In the genomic region with DNA sequence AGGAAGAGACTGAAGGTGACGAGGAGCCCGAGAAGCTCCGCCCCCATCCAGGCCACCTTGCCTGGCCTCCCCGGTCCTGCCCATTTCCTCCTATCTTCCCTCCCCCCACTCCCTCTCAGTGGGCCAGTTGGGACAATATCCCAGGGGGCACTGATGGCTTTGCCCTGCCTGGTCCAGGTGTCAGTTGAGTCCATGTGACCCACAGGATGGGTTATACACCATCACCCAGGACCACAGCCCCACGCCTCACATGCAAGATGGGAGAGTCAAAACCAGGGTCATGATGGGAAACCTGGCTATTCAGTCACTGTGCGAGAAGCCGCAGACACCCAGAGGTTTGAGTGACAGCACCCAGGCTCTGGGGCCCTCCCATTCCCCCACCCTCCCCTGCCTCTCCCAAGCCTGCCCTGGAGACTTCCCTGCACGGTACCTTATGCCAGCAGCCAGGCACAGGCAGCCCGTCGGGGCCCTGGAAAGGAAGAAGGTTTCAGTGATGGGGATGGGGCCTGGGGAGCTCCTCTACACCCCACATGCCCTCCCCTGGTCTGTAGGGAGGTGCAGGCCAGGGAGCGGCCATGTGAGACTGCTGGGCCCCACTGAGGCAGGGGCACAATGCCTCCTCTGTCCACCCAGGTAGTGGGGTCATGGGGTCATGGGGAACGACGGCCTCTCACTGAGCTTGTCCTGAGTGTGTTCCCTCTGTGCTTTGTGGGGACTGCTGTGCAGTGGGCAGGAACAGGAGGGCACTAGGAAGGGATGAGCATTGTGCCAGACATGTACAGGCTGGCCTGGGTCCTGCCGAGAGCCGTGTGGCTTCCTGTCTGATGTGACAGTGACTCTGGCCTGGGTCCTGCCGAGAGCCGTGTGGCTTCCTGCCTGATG, we compare ENCODE assay signal across 10 cellular contexts. TPM values are rescaled to one million over a fixed set of nuclear protein-coding genes. Genes with fewer than 3 reads are reported as not detected.
DNase-seq lines count a peak whose midpoint lies in the region; ATAC-seq and TF ChIP-seq lines count a peak whose summit lies in the region.
"Had no signal": no experiment of that assay in that cellular context is flagged by ENCODE, and none has a peak within 500 bp of the region (broad histone marks: within the 10 kb centered on the region; RNA-seq: fewer than 3 reads in every experiment).

No MANE protein-coding gene starts in this region.

- in situ Hi-C loops in gastrocnemius medialis (cut with MboI; ENCODE audit: low sequenced_read_pairs in 4 of 4), result no loop called here
- in situ Hi-C loops in KBM-7 (cut with MboI; ENCODE audit: low pct_unique_long_range_greater_than_20kb, low sequenced_read_pairs), result no loop called here

- TF ChIP-seq CTCF in GM12865 (IDR thresholded peaks at IDR 0.05; ENCODE audit: insufficient read depth, low read depth, low read length, missing control alignments) (no peak), gastrocnemius medialis (IDR thresholded peaks at IDR 0.05 in 4 of 5, conservative IDR thresholded peaks at IDR 0.05 in 1 of 5) (no peak)

- TF ChIP-seq POLR2A in gastrocnemius medialis (IDR thresholded peaks at IDR 0.05), result no peak

- H3K36me3 ChIP-seq in duodenal mucosa (ENCODE audit: control insufficient read depth in 1 of 2, insufficient read depth in 2 of 2, low read length in 2 of 2), result no peaks in the 10 kb centered on the region
- H3K36me3 ChIP-seq in gastrocnemius medialis, result no peaks in the 10 kb centered on the region

- ATAC-seq in gastrocnemius medialis (no peak), GM19351 (IDR thresholded peaks at IDR 0.05; ENCODE audit: unreplicated experiment) (no peak)

- H3K9ac ChIP-seq in duodenal mucosa (ENCODE audit: low read depth in 1 of 2, low read length in 2 of 2), result peak overlapping the region in 1 of 2 donors; percentile 15

- intact Hi-C loops in gastrocnemius medialis (cut with DNase I; ENCODE audit: low total_unique reads), result loop anchor here (5.0 to 10.0 kb wide), 3 partner anchors 117 to 1316 kb away; partner anchors contain the start of gene RUFY1

- H3K27me3 ChIP-seq in duodenal mucosa (ENCODE audit: control insufficient read depth in 1 of 2, insufficient read depth in 2 of 2, low read length in 2 of 2), result no peaks in the 10 kb centered on the region
- no peaks in the 10 kb centered on the region for H3K27me3 ChIP-seq in gastrocnemius medialis

- peak overlapping the region; percentile 75 for H3K27ac ChIP-seq in duodenal mucosa (ENCODE audit: low read depth, low read length)
- peak overlapping the region; percentile 86 to 94 (median 92) for H3K27ac ChIP-seq in gastrocnemius medialis

- DNase-seq in GM12865 (ENCODE audit: low read depth), result peak; percentile 52
- DNase-seq in MV-4-11 (lab: John Stamatoyannopoulos, UW), result peak; percentile 12
- peak in 1 of 2 donors; percentile 50 for DNase-seq in gastrocnemius medialis
- DNase-seq in hypothalamus (lab: John Stamatoyannopoulos, UW), result no peak
- DNase-seq in KBM-7, result no peak
- DNase-seq: effector CD8-positive, alpha-beta T cell; HFFc6 had no signal

- H3K9me3 ChIP-seq in duodenal mucosa (ENCODE audit: control insufficient read depth in 1 of 2, low read length in 2 of 2) (no peaks in the 10 kb centered on the region), gastrocnemius medialis (no peaks in the 10 kb centered on the region)

- H3K4me3 ChIP-seq in GM12865 (ENCODE audit: low read depth, low read length) (peak overlapping the region; percentile 33), duodenal mucosa (ENCODE audit: low read depth in 1 of 2, low read length in 2 of 2) (no peak overlapping the region), gastrocnemius medialis (no peak overlapping the region)

- peaks cover 31 to 42% of the 10 kb centered on the region in 2 donors for H3K4me1 ChIP-seq in duodenal mucosa (ENCODE audit: control insufficient read depth in 1 of 2, insufficient read depth in 2 of 2, low read length in 2 of 2)
- H3K4me1 ChIP-seq in gastrocnemius medialis, result peaks cover 37 to 53% of the 10 kb centered on the region in 2 donors

RNA-seq across cellular contexts. Expression of gene PHYKPL, which starts 6.3 kb away (rescaled TPM):
- total RNA-seq in gastrocnemius medialis, result 10 to 100 TPM; 25.0 to 54.6 (median 33.7) TPM

RNA-seq across cellular contexts. Expression of gene HNRNPAB, which starts 34.6 kb away (rescaled TPM):
- 100 to 1,000 TPM in 2 of 4 donors, 10 to 100 TPM in 2; 84.2 to 117 (median 106) TPM for total RNA-seq in gastrocnemius medialis

RNA-seq across cellular contexts. Expression of gene GMCL2, which starts 51.8 kb away (rescaled TPM):
- total RNA-seq in gastrocnemius medialis, result not detected
- total RNA-seq: HFFc6, osteocyte had no signal

Comparison
In these comparisons a context has a peak if more than half of its experiments do, and no peak if none do; other contexts are left out.
1. DNase-seq: peak in GM12865 (single experiment) and MV-4-11 (single experiment); none in hypothalamus (0 of 51) and KBM-7 (single experiment).